Comparison of ENCODE assay signal across 1 cellular context in the genomic region with DNA sequence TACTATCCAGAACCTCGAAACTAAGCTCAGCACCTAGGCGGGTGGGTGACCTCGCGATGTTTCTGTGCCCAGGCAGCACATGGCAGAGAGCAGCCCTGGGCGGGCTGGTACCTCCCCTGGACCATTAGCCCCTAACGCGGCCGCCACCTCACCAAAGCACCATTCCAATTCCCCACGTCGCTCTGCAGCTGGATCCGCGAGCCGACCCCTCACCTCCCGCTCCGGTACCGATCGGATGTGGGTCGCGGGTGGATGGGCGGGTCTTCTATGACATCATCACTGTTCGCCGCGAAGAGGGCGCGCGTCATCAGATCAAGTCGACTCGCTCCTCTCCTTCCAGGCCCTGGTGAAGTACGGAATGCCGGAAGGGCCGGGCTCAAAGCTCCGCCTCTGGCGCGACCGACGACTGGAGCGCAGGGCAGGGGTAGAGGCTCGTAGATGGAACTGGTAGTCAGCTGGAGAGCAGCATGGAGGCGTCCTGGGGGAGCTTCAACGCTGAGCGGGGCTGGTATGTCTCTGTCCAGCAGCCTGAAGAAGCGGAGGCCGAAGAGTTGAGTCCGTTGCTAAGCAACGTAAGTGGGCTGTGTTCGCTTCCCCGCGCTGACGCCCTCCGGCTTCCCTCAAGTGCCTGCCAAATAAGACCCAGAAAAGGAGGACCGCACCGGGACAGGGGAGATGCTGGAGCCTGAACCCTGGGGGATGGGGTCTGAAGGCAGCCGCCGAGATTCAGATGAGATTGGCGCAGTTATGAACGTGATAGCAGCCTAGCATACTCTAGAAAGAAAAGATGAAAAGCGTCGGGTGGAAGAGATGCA.
TF ChIP-seq lines count a peak whose summit lies in the region.

A gene (plus strand): TSS at position 435 of the 815 bp plus-strand sequence. CDS start 33 bp downstream, at position 468.
A gene with protein sequence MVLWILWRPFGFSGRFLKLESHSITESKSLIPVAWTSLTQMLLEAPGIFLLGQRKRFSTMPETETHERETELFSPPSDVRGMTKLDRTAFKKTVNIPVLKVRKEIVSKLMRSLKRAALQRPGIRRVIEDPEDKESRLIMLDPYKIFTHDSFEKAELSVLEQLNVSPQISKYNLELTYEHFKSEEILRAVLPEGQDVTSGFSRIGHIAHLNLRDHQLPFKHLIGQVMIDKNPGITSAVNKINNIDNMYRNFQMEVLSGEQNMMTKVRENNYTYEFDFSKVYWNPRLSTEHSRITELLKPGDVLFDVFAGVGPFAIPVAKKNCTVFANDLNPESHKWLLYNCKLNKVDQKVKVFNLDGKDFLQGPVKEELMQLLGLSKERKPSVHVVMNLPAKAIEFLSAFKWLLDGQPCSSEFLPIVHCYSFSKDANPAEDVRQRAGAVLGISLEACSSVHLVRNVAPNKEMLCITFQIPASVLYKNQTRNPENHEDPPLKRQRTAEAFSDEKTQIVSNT (minus strand): TSS at position 269 of the 815 bp plus-strand sequence. CDS start 106 bp downstream, at position 163.

TF ChIP-seq in H1, 55 proteins besides CTCF, POLR2A, EP300 and RAD21:
- no peak for TF ChIP-seq RNF2 (IDR thresholded peaks at IDR 0.05; ENCODE audit: borderline replicate concordance, low read depth, low read length, missing control alignments, poor library complexity, severe bottlenecking)
- TF ChIP-seq, protein P1, sequence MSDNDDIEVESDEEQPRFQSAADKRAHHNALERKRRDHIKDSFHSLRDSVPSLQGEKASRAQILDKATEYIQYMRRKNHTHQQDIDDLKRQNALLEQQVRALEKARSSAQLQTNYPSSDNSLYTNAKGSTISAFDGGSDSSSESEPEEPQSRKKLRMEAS (IDR thresholded peaks at IDR 0.05): peak; percentile 92
- TF ChIP-seq CBX8 (IDR thresholded peaks at IDR 0.05; ENCODE audit: borderline replicate concordance, low read depth, low read length): no peak
- no peak for TF ChIP-seq SUZ12 (IDR thresholded peaks at IDR 0.05; ENCODE audit: low read length)
- TF ChIP-seq POU5F1 (IDR thresholded peaks at IDR 0.05; ENCODE audit: low read depth, low read length): no peak
- TF ChIP-seq NRF1 (IDR thresholded peaks at IDR 0.05; ENCODE audit: low read depth, low read length): no peak
- no peak for TF ChIP-seq FOSL1 (IDR thresholded peaks at IDR 0.05; ENCODE audit: insufficient read depth, low read depth, low read length)
- peak; percentile 96 for TF ChIP-seq POLR2AphosphoS5 (IDR thresholded peaks at IDR 0.05; ENCODE audit: low read depth, low read length)
- TF ChIP-seq BRCA1 (IDR thresholded peaks at IDR 0.05; ENCODE audit: low read depth, low read length): peak; percentile 62; the same call in 1 of the 2 replicates
- TF ChIP-seq TAF7 (optimal IDR thresholded peaks at IDR 0.05; ENCODE audit: borderline replicate concordance, low read depth, low read length): peak; percentile 80
- TF ChIP-seq SAP30 (IDR thresholded peaks at IDR 0.05; ENCODE audit: insufficient read depth, insufficient replicate concordance, low read length): peak; percentile 99
- peak; percentile 64; the same call in 1 of the 2 replicates for TF ChIP-seq JUND (IDR thresholded peaks at IDR 0.05; ENCODE audit: low read length)
- TF ChIP-seq KDM5A (IDR thresholded peaks at IDR 0.05; ENCODE audit: low read length): peak; percentile 75
- TF ChIP-seq SP4 (IDR thresholded peaks at IDR 0.05; ENCODE audit: low read length): 0 out of 2 replicates have a peak, but pooled peaks have one; percentile 79
- peak; percentile 89 to 99; a peak in 3 of 4 replicates for TF ChIP-seq SIN3A (conservative IDR thresholded peaks at IDR 0.05 in 1 of 2, IDR thresholded peaks at IDR 0.05 in 1 of 2; ENCODE audit: low read depth in 1 of 2, low read length in 2 of 2)
- TF ChIP-seq, protein P2, sequence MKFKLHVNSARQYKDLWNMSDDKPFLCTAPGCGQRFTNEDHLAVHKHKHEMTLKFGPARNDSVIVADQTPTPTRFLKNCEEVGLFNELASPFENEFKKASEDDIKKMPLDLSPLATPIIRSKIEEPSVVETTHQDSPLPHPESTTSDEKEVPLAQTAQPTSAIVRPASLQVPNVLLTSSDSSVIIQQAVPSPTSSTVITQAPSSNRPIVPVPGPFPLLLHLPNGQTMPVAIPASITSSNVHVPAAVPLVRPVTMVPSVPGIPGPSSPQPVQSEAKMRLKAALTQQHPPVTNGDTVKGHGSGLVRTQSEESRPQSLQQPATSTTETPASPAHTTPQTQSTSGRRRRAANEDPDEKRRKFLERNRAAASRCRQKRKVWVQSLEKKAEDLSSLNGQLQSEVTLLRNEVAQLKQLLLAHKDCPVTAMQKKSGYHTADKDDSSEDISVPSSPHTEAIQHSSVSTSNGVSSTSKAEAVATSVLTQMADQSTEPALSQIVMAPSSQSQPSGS (IDR thresholded peaks at IDR 0.05; ENCODE audit: low read length): no peak; the same call in 1 of the 2 replicates
- TF ChIP-seq SP2 (IDR thresholded peaks at IDR 0.05; ENCODE audit: low read length): no peak
- peak; percentile 81 for TF ChIP-seq TBP (IDR thresholded peaks at IDR 0.05; ENCODE audit: low read depth, low read length)
- TF ChIP-seq HDAC2 (IDR thresholded peaks at IDR 0.05; ENCODE audit: borderline replicate concordance in 1 of 2, low read depth in 2 of 2, low read length in 2 of 2): peak in 1 of 2 experiments; percentile 97; a peak in 2 of 4 replicates
- TF ChIP-seq YY1 (IDR thresholded peaks at IDR 0.05; ENCODE audit: low read depth, low read length): 0 out of 2 replicates have a peak, but pooled peaks have one; percentile 7
- TF ChIP-seq CEBPB (IDR thresholded peaks at IDR 0.05; ENCODE audit: low read depth, low read length): no peak
- TF ChIP-seq, protein P3, sequence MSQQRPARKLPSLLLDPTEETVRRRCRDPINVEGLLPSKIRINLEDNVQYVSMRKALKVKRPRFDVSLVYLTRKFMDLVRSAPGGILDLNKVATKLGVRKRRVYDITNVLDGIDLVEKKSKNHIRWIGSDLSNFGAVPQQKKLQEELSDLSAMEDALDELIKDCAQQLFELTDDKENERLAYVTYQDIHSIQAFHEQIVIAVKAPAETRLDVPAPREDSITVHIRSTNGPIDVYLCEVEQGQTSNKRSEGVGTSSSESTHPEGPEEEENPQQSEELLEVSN (IDR thresholded peaks at IDR 0.05): peak; percentile 75; the same call in 1 of the 2 replicates
- TF ChIP-seq RBBP5 (IDR thresholded peaks at IDR 0.05; ENCODE audit: borderline replicate concordance, low read depth, low read length): peak; percentile 100
- peak; percentile 81; the same call in 1 of the 2 replicates for TF ChIP-seq SP1 (IDR thresholded peaks at IDR 0.05; ENCODE audit: low read depth, low read length)
- TF ChIP-seq ASH2L (IDR thresholded peaks at IDR 0.05; ENCODE audit: low read length): peak; percentile 100
- peak; percentile 90 for TF ChIP-seq PHF8 (conservative IDR thresholded peaks at IDR 0.05; ENCODE audit: low read depth, low read length)
- peak; percentile 20 for TF ChIP-seq TEAD4 (IDR thresholded peaks at IDR 0.05; ENCODE audit: low read depth, low read length)
- TF ChIP-seq KDM4A (IDR thresholded peaks at IDR 0.05; ENCODE audit: low read depth, low read length, severe bottlenecking): peak; percentile 100
- peak; percentile 89; the same call in 1 of the 2 replicates for TF ChIP-seq TAF1 (IDR thresholded peaks at IDR 0.05; ENCODE audit: low read depth, low read length)
- TF ChIP-seq, protein P4, sequence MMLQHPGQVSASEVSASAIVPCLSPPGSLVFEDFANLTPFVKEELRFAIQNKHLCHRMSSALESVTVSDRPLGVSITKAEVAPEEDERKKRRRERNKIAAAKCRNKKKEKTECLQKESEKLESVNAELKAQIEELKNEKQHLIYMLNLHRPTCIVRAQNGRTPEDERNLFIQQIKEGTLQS (IDR thresholded peaks at IDR 0.05; ENCODE audit: insufficient read depth, low read depth, low read length): peak; percentile 88
- no peak for TF ChIP-seq HDAC6 (IDR thresholded peaks at IDR 0.05; ENCODE audit: low read depth, low read length)
- TF ChIP-seq BACH1 (IDR thresholded peaks at IDR 0.05; ENCODE audit: low read length): peak; percentile 51; the same call in 1 of the 2 replicates
- TF ChIP-seq RFX5 (IDR thresholded peaks at IDR 0.05; ENCODE audit: borderline replicate concordance, low read depth, low read length): no peak
- no peak for TF ChIP-seq CHD2 (IDR thresholded peaks at IDR 0.05; ENCODE audit: low read length)
- peak; percentile 100 for TF ChIP-seq CREB1 (IDR thresholded peaks at IDR 0.05)
- TF ChIP-seq SRF (IDR thresholded peaks at IDR 0.05; ENCODE audit: low read depth, low read length): peak; percentile 74
